In genomic region chr17:59165933-59166342, GRCh38 we compare ENCODE assay signal across 1 cellular context.
TF ChIP-seq lines count a peak whose summit lies in the region.

No MANE protein-coding gene starts in this region.

TF ChIP-seq in Ishikawa, 13 proteins besides CTCF, POLR2A, EP300 and RAD21 (continued from another document):
- TF ChIP-seq REST (IDR thresholded peaks at IDR 0.05; ENCODE audit: low read depth) = no peak
- TF ChIP-seq TEAD4 (IDR thresholded peaks at IDR 0.05) = 0 out of 2 replicates have a peak, but pooled peaks have one; percentile 27
